Comparison of ENCODE assay signal across 11 cellular contexts in genomic region chr5:173643964-173644363, GRCh38. TPM values are rescaled to one million over a fixed set of nuclear protein-coding genes. Genes with fewer than 3 reads are reported as not detected.
DNase-seq lines count a peak whose midpoint lies in the region; ATAC-seq, FAIRE-seq and TF ChIP-seq lines count a peak whose summit lies in the region.
"Had no signal": no experiment of that assay in that cellular context is flagged by ENCODE, and none has a peak within 500 bp of the region (broad histone marks: within the 10 kb centered on the region; RNA-seq: fewer than 3 reads in every experiment).

No MANE protein-coding gene starts in this region.

- no peak overlapping the region for H3K9ac ChIP-seq in kidney (ENCODE audit: low read length in 2 of 2)

- intact Hi-C loops in kidney (cut with DNase I): no loop called here

- peak; percentile 74 for DNase-seq in GM12865 (ENCODE audit: low read depth)
- peak; percentile 23 for DNase-seq in NCI-H2107 treated with DMSO at 0.1 percent for 48 hours (lab: John Stamatoyannopoulos, UW; ENCODE audit: unreplicated experiment)
- no peak for DNase-seq in foreskin keratinocyte
- DNase-seq in LoVo (ENCODE audit: low spot score): no peak
- no peak for DNase-seq in NCI-H446 treated with DMSO at 0.1 percent for 48 hours (lab: John Stamatoyannopoulos, UW)
- DNase-seq in stimulated activated naive CD4-positive, alpha-beta T cell (lab: John Stamatoyannopoulos, UW): no peak
- no peak for DNase-seq in kidney
- DNase-seq: activated naive CD8-positive, alpha-beta T cell treated with anti-CD3 and anti-CD28 coated beads, Interleukin-2, amount 10 ng/mL, durations not matched to agents 7 days and 5 days; psoas muscle had no signal

- ATAC-seq in foreskin keratinocyte: peak; percentile 34
- ATAC-seq: HCT116 had no signal

- H3K36me3 ChIP-seq in HEK293 (ENCODE audit: control insufficient read depth in 2 of 2, insufficient read depth in 1 of 2, low read length in 2 of 2) (no peaks in the 10 kb centered on the region), kidney (ENCODE audit: control insufficient read depth in 1 of 2, insufficient read depth in 2 of 2, low read length in 2 of 2) (no peaks in the 10 kb centered on the region)

- POLR2A ChIA-PET in HEK293 (lab: Yijun Ruan, JAX): no interaction called here

- CTCF ChIA-PET in HEK293 (lab: Yijun Ruan, JAX): no interaction called here

- no peaks in the 10 kb centered on the region for H3K9me3 ChIP-seq in HEK293 (ENCODE audit: control insufficient read depth, insufficient read depth, low read depth, low read length)
- H3K9me3 ChIP-seq in kidney (ENCODE audit: control insufficient read depth in 1 of 2, low read length in 2 of 2): no peaks in the 10 kb centered on the region
- H3K9me3 ChIP-seq: psoas muscle had no signal

- FAIRE-seq in kidney (lab: Jason Lieb, UNC): no peak

- TF ChIP-seq CTCF in GM12865 (IDR thresholded peaks at IDR 0.05; ENCODE audit: insufficient read depth, low read depth, low read length, missing control alignments) (no peak), HEK293 (tag by site-specific recombination; IDR thresholded peaks at IDR 0.05) (no peak), foreskin keratinocyte (conservative IDR thresholded peaks at IDR 0.05) (no peak), kidney (IDR thresholded peaks at IDR 0.05; ENCODE audit: borderline replicate concordance, extremely low read depth, insufficient read depth) (no peak)

- H3K27ac ChIP-seq in HEK293 (ENCODE audit: extremely low read depth, low read depth, low read length) (no peak overlapping the region), foreskin keratinocyte (no peak overlapping the region), kidney (ENCODE audit: low read depth in 2 of 2, low read length in 2 of 2) (no peak overlapping the region)
- H3K27ac ChIP-seq: psoas muscle had no signal

- H3K4me1 ChIP-seq in HEK293 (ENCODE audit: control insufficient read depth, insufficient read depth, low read length): no peaks in the 10 kb centered on the region
- H3K4me1 ChIP-seq in foreskin keratinocyte: no peaks in the 10 kb centered on the region
- peaks cover 12 to 18% of the 10 kb centered on the region in 2 donors for H3K4me1 ChIP-seq in kidney (ENCODE audit: control insufficient read depth in 1 of 2, insufficient read depth in 1 of 2, low read depth in 1 of 2, low read length in 2 of 2)
- H3K4me1 ChIP-seq: psoas muscle had no signal

- H3K4me3 ChIP-seq in GM12865 (ENCODE audit: low read depth, low read length) (no peak overlapping the region), HEK293 (ENCODE audit: low read depth, low read length) (no peak overlapping the region), kidney (ENCODE audit: low read length in 2 of 2) (no peak overlapping the region)
- H3K4me3 ChIP-seq: psoas muscle had no signal

- peaks cover 4% of the 10 kb centered on the region for H3K27me3 ChIP-seq in foreskin keratinocyte

TF ChIP-seq in HEK293, 187 proteins besides CTCF, POLR2A, EP300 and RAD21:
- TF ChIP-seq EGR2 (tag by site-specific recombination; IDR thresholded peaks at IDR 0.05; ENCODE audit: low read depth): 0 out of 2 replicates have a peak, but pooled peaks have one; percentile 11
- TF ChIP-seq INSM2 (tag by site-specific recombination; IDR thresholded peaks at IDR 0.05): no peak
- TF ChIP-seq SCRT2 (tag by site-specific recombination; IDR thresholded peaks at IDR 0.05): no peak
- TF ChIP-seq MYNN (tag by site-specific recombination; IDR thresholded peaks at IDR 0.05; ENCODE audit: borderline replicate concordance): peak; percentile 81
- no peak for TF ChIP-seq ZNF174 (tag by site-specific recombination; IDR thresholded peaks at IDR 0.05)
- TF ChIP-seq ZFHX2 (tag by site-specific recombination; conservative IDR thresholded peaks at IDR 0.05): 0 out of 2 replicates have a peak, but pooled peaks have one; percentile 15
- TF ChIP-seq REPIN1 (tag by site-specific recombination; IDR thresholded peaks at IDR 0.05; ENCODE audit: low read depth): no peak
- no peak for TF ChIP-seq ZNF837 (tag by site-specific recombination; IDR thresholded peaks at IDR 0.05)

RNA-seq across cellular contexts. Expression of gene BOD1, which starts 27.5 kb away (rescaled TPM):
- 58.5 and 67.2 TPM in 2 replicates for total RNA-seq in foreskin keratinocyte
- 51.8 and 61.2 TPM in 2 replicates for polyA plus RNA-seq in foreskin keratinocyte
- 32.5 TPM for total RNA-seq in kidney
- 43.6 TPM for polyA plus RNA-seq in kidney (ENCODE audit: insufficient read depth, low read depth, low replicate concordance)

Comparison
In these comparisons a context has a peak if more than half of its experiments do, and no peak if none do; other contexts are left out.
1. DNase-seq: peak in GM12865 (single experiment) and NCI-H2107 treated with DMSO at 0.1 percent for 48 hours (single experiment); none in foreskin keratinocyte (0 of 2), LoVo (single experiment), NCI-H446 treated with DMSO at 0.1 percent for 48 hours (single experiment), stimulated activated naive CD4-positive, alpha-beta T cell (0 of 6) and kidney (single experiment).